13 cellular contexts compared by ENCODE assay signal in genomic region chr5:101045689-101046088, GRCh38.
DNase-seq lines count a peak whose midpoint lies in the region; ATAC-seq, FAIRE-seq and TF ChIP-seq lines count a peak whose summit lies in the region.
"Had no signal": no experiment of that assay in that cellular context is flagged by ENCODE, and none has a peak within 500 bp of the region (broad histone marks: within the 10 kb centered on the region; RNA-seq: fewer than 3 reads in every experiment).

No MANE protein-coding gene starts in this region.

- H3K36me3 ChIP-seq in IMR-90 (ENCODE audit: control insufficient read depth, insufficient read depth, low read length) (no peaks in the 10 kb centered on the region), GM12878 (ENCODE audit: control insufficient read depth in 2 of 2, insufficient read depth in 2 of 2, low read length in 1 of 2) (no peaks in the 10 kb centered on the region)
- H3K36me3 ChIP-seq: HAP-1, prostate gland had no signal

- TF ChIP-seq RAD21 in IMR-90 (IDR thresholded peaks at IDR 0.05; ENCODE audit: low read length): peak; percentile 27; the same call in 1 of the 2 replicates
- peak; percentile 70 for TF ChIP-seq RAD21 in GM12878 (IDR thresholded peaks at IDR 0.05; ENCODE audit: insufficient read depth, low read depth, low read length)

- peaks cover 6% of the 10 kb centered on the region for H3K4me1 Mint-ChIP-seq in stimulated activated effector memory CD8-positive, alpha-beta T cell treated with anti-CD3 and anti-CD28 coated beads, Interleukin-12 subunit alpha, Interleukin-12 subunit beta, amount 100 ng/mL, for 72 hours

- H3K27ac ChIP-seq in IMR-90 (ENCODE audit: insufficient read depth, low read length) (no peak overlapping the region), GM12878 (ENCODE audit: control insufficient read depth, insufficient read depth) (no peak overlapping the region)
- H3K27ac ChIP-seq: prostate gland had no signal

- H3K9me1 ChIP-seq in IMR-90 (ENCODE audit: insufficient read depth, low read length): no peaks in the 10 kb centered on the region

- H3K9me3 ChIP-seq in IMR-90 (ENCODE audit: control insufficient read depth, insufficient read depth, low read length): peaks cover 5% of the 10 kb centered on the region
- H3K9me3 ChIP-seq in GM12878 (replicated peaks; ENCODE audit: control insufficient read depth, insufficient read depth, low read length): no peaks in the 10 kb centered on the region
- H3K9me3 ChIP-seq: HAP-1, prostate gland had no signal

- H3K4me3 ChIP-seq in IMR-90 (ENCODE audit: insufficient read depth, low read depth, low read length): no peak overlapping the region
- no peak overlapping the region for H3K4me3 ChIP-seq in GM12878
- H3K4me3 ChIP-seq: HAP-1, prostate gland had no signal

- POLR2A ChIA-PET in IMR-90 (lab: Charles Lee; ENCODE audit: unreplicated experiment) (no interaction called here), GM12878 (lab: Charles Lee) (interaction anchor here (1.6 kb wide), 1 partner anchor 144 kb away, joined by 4 read pairs; no protein-coding TSS in a partner anchor)

- H3K4me1 ChIP-seq in IMR-90 (ENCODE audit: control insufficient read depth, insufficient read depth, low read length) (no peaks in the 10 kb centered on the region), GM12878 (ENCODE audit: control insufficient read depth, insufficient read depth, low read length) (no peaks in the 10 kb centered on the region)
- H3K4me1 ChIP-seq: HAP-1, prostate gland had no signal

- BruUV-seq in IMR-90 (replicated peaks; lab: Mats Ljungman, UMichigan) (no TSS peak), GM12878 (replicated peaks; lab: Mats Ljungman, UMichigan) (no TSS peak)

- H3K56ac ChIP-seq in IMR-90 (ENCODE audit: extremely low read depth, insufficient read depth, low read length): no peak overlapping the region

- DNase-seq in D721Med (ENCODE audit: insufficient read length, low spot score) (no peak), IMR-90 (no peak), GM12878 (ENCODE audit: low read depth, low spot score) (no peak), myocyte (ENCODE audit: low read depth) (peak; percentile 31), NCI-H2107 (lab: John Stamatoyannopoulos, UW) (no peak), NCI-H1930 (lab: John Stamatoyannopoulos, UW) (no peak)
- DNase-seq in activated CD4-positive, alpha-beta T cell treated with anti-CD3 and anti-CD28 coated beads for 4 hours: no peak
- DNase-seq in stimulated activated effector memory CD8-positive, alpha-beta T cell treated with anti-CD3 and anti-CD28 coated beads, Interleukin-12 subunit alpha, Interleukin-12 subunit beta, amount 100 ng/mL, for 72 hours (ENCODE audit: low spot score in 2 of 2): no peak
- DNase-seq: activated naive CD4-positive, alpha-beta T cell; effector CD4-positive, alpha-beta T cell; NCI-H1694 had no signal

- no peak overlapping the region for H2BK120ac ChIP-seq in IMR-90 (ENCODE audit: low read depth, low read length)

- no peak overlapping the region for H3K23ac ChIP-seq in IMR-90 (ENCODE audit: low read depth, low read length)

- no peaks in the 10 kb centered on the region for H4K20me1 ChIP-seq in IMR-90 (ENCODE audit: insufficient read depth, low read length)
- H4K20me1 ChIP-seq in GM12878 (ENCODE audit: control insufficient read depth, insufficient read depth): no peaks in the 10 kb centered on the region

- H2AK5ac ChIP-seq in IMR-90 (ENCODE audit: low read depth, low read length): no peak overlapping the region

- H2AK9ac ChIP-seq in IMR-90 (replicated peaks; ENCODE audit: low read depth, low read length, poor library complexity): no peak overlapping the region

- TF ChIP-seq CTCF in D721Med (IDR thresholded peaks at IDR 0.05; ENCODE audit: insufficient read depth, missing control alignments): peak; percentile 4
- TF ChIP-seq CTCF in IMR-90 (conservative IDR thresholded peaks at IDR 0.05; ENCODE audit: low read depth, low read length): 0 out of 2 replicates have a peak, but pooled peaks have one; percentile 9
- peak in 1 of 3 experiments; percentile 5; a peak in 2 of 6 replicates for TF ChIP-seq CTCF in GM12878 (IDR thresholded peaks at IDR 0.05 in 2 of 3, conservative IDR thresholded peaks at IDR 0.05 in 1 of 3; ENCODE audit: control insufficient read depth in 2 of 3, extremely low read depth in 1 of 3, insufficient read depth in 1 of 3, low read depth in 3 of 3, low read length in 3 of 3)

- CTCF ChIA-PET in IMR-90 (lab: Yijun Ruan, JAX): no interaction called here
- CTCF ChIA-PET in GM12878 (lab: Yijun Ruan, JAX): interaction anchor here (0.9 to 1.9 kb wide), 4 partner anchors 148 to 616 kb away, joined by 4 to 17 read pairs (median 9); no protein-coding TSS in a partner anchor

- no peak overlapping the region for H3K18ac ChIP-seq in IMR-90 (ENCODE audit: low read depth, low read length)

- no peak overlapping the region for H2BK20ac ChIP-seq in IMR-90 (ENCODE audit: low read depth, low read length)

- H3K14ac ChIP-seq in IMR-90 (replicated peaks; ENCODE audit: low read depth, low read length): no peak overlapping the region

- in situ Hi-C loops in IMR-90 (cut with MboI; ENCODE audit: low sequenced_read_pairs) (no loop called here), GM12878 (cut with MboI) (no loop called here)

- no peaks in the 10 kb centered on the region for H3K27me3 ChIP-seq in IMR-90 (ENCODE audit: control insufficient read depth, insufficient read depth, low read length)
- H3K27me3 ChIP-seq in GM12878 (replicated peaks in 1 of 2; ENCODE audit: control insufficient read depth in 2 of 2, insufficient read depth in 2 of 2, low read length in 1 of 2): no peaks in the 10 kb centered on the region

- TF ChIP-seq POLR2A in IMR-90 (IDR thresholded peaks at IDR 0.05; ENCODE audit: low read depth, low read length) (no peak), GM12878 (IDR thresholded peaks at IDR 0.05; ENCODE audit: low read depth, low read length) (no peak)

- H2BK5ac ChIP-seq in IMR-90 (ENCODE audit: low read depth, low read length, poor library complexity, severe bottlenecking): no peak overlapping the region

- H3K79me1 ChIP-seq in IMR-90 (ENCODE audit: low read depth in 1 of 2, low read length in 2 of 2): no peaks in the 10 kb centered on the region

- H3K4me2 ChIP-seq in IMR-90 (ENCODE audit: low read depth, low read length) (no peak overlapping the region), GM12878 (ENCODE audit: control insufficient read depth, insufficient read depth) (no peak overlapping the region)

- no CpG with 5 or more reads among the region's 3 CpGs for WGBS in IMR-90 (ENCODE audit: extremely low coverage in 2 of 2, insufficient read length in 1 of 2), 2 experiments
- WGBS in GM12878 (ENCODE audit: insufficient coverage, insufficient replicate concordance, low lambda C conversion rate, missing lambda C conversion rate): 20% methylated on average over 3 of the region's 3 CpGs

- H3K9me3 Mint-ChIP-seq in stimulated activated effector memory CD8-positive, alpha-beta T cell treated with anti-CD3 and anti-CD28 coated beads, Interleukin-12 subunit alpha, Interleukin-12 subunit beta, amount 100 ng/mL, for 72 hours: no peaks in the 10 kb centered on the region

- H3K79me2 ChIP-seq in GM12878 (ENCODE audit: control insufficient read depth, insufficient read depth, low read length): no peaks in the 10 kb centered on the region

- H3K4me3 Mint-ChIP-seq in stimulated activated effector memory CD8-positive, alpha-beta T cell treated with anti-CD3 and anti-CD28 coated beads, Interleukin-12 subunit alpha, Interleukin-12 subunit beta, amount 100 ng/mL, for 72 hours: no peak overlapping the region

- no peak overlapping the region for H4K5ac ChIP-seq in IMR-90 (ENCODE audit: low read depth, low read length)

- ATAC-seq in IMR-90 (ENCODE audit: low read depth) (no peak), GM12878 (peak; percentile 55)
- ATAC-seq in stimulated activated effector memory CD8-positive, alpha-beta T cell treated with anti-CD3 and anti-CD28 coated beads, Interleukin-12 subunit alpha, Interleukin-12 subunit beta, amount 100 ng/mL, for 72 hours: no peak

- SMC1A ChIA-PET in GM12878 (lab: Charles Lee; ENCODE audit: uncharacterized antibody, unreplicated experiment): interaction anchor here (0.8 to 2.8 kb wide), 14 partner anchors 36 to 615 kb away, joined by 3 to 19 read pairs (median 4); no protein-coding TSS in a partner anchor

- TF ChIP-seq EP300 in GM12878 (IDR thresholded peaks at IDR 0.05; ENCODE audit: borderline replicate concordance in 1 of 2, control insufficient read depth in 1 of 2, low read depth in 2 of 2, low read length in 2 of 2): no peak

- no peak overlapping the region for H2BK15ac ChIP-seq in IMR-90 (ENCODE audit: low read depth, low read length)

- H3K27ac Mint-ChIP-seq in stimulated activated effector memory CD8-positive, alpha-beta T cell treated with anti-CD3 and anti-CD28 coated beads, Interleukin-12 subunit alpha, Interleukin-12 subunit beta, amount 100 ng/mL, for 72 hours: no peak overlapping the region

- H3K9ac ChIP-seq in IMR-90 (ENCODE audit: low read depth, low read length): no peak overlapping the region
- H3K9ac ChIP-seq in GM12878 (ENCODE audit: control insufficient read depth, insufficient read depth, low read length): no peak overlapping the region

- no peaks in the 10 kb centered on the region for H3K36me3 Mint-ChIP-seq in stimulated activated effector memory CD8-positive, alpha-beta T cell treated with anti-CD3 and anti-CD28 coated beads, Interleukin-12 subunit alpha, Interleukin-12 subunit beta, amount 100 ng/mL, for 72 hours

- dilution Hi-C loops in IMR-90 (cut with HindIII; ENCODE audit: low sequenced_read_pairs, unreplicated experiment): no loop called here

- H2AFZ ChIP-seq in IMR-90 (replicated peaks; ENCODE audit: low read length, poor library complexity) (no peak overlapping the region), GM12878 (ENCODE audit: control insufficient read depth, low read depth, low read length) (no peak overlapping the region)

- no peak for FAIRE-seq in D721Med (lab: Jason Lieb, UNC)
- no peak for FAIRE-seq in GM12878 (lab: Jason Lieb, UNC)

- intact Hi-C loops in IMR-90 (cut with micrococcal nuclease): no loop called here
- intact Hi-C loops in GM12878 (cut with micrococcal nuclease; ENCODE audit: unreplicated experiment): loop anchor here (1.0 to 5.0 kb wide), 4 partner anchors 271 to 613 kb away; no protein-coding TSS in a partner anchor

- no peak overlapping the region for H3K4ac ChIP-seq in IMR-90 (ENCODE audit: low read depth, low read length)

- H4K91ac ChIP-seq in IMR-90 (ENCODE audit: insufficient read depth, low read depth, low read length): no peak overlapping the region

- no peak overlapping the region for H4K8ac ChIP-seq in IMR-90 (ENCODE audit: low read depth in 2 of 2, low read length in 2 of 2)

- RAD21 ChIA-PET in GM12878 (lab: Charles Lee; ENCODE audit: unreplicated experiment): interaction anchor here (0.5 to 2.0 kb wide), 9 partner anchors 9 to 946 kb away, joined by 3 to 15 read pairs (median 5); no protein-coding TSS in a partner anchor

TF ChIP-seq in IMR-90, 13 proteins besides CTCF, POLR2A, EP300 and RAD21 (continues in another document):
- TF ChIP-seq SMC3 (IDR thresholded peaks at IDR 0.05; ENCODE audit: low read depth, low read length) (no peak), NFE2L2 (IDR thresholded peaks at IDR 0.05; ENCODE audit: low read depth, low read length) (no peak), CEBPB (IDR thresholded peaks at IDR 0.05; ENCODE audit: low read depth, low read length) (no peak)

TF ChIP-seq in GM12878, 131 proteins besides CTCF, POLR2A, EP300 and RAD21 (continues in another document):
- TF ChIP-seq SMC3 (IDR thresholded peaks at IDR 0.05; ENCODE audit: borderline replicate concordance, low read length) (peak; percentile 63; the same call in 1 of the 2 replicates), BMI1 (IDR thresholded peaks at IDR 0.05; ENCODE audit: borderline replicate concordance) (no peak)
